1 cellular context compared by ENCODE assay signal in the genomic region with DNA sequence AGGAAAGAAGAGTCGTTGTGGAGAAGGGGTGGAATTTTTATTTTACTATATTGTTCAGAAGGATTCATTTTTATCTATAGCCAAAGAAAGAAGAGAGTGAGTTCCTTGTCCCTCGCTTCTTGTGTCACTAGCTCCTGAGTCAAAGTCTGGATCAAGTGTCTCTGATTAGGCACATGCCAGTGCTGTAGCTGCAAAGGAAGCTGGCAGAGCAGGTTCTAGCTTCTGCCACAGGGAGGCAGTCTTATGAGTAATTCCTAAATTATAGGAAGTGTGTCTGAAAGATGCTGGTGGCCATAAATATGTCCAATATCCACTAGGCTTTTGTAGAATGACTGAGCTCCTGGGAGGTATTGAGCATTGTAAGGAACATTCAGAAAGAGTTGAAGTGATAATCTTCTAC.
TF ChIP-seq lines count a peak whose summit lies in the region.

No MANE protein-coding gene starts in this region.

TF ChIP-seq in GM12878, 131 proteins besides CTCF, POLR2A, EP300 and RAD21:
- TF ChIP-seq BCL11A (IDR thresholded peaks at IDR 0.05; ENCODE audit: low read depth, low read length) (no peak), CBX3 (IDR thresholded peaks at IDR 0.05; ENCODE audit: borderline replicate concordance, low read depth) (no peak)
